Comparison of ENCODE assay signal across 30 cellular contexts in genomic region chr4:80814266-80814665, GRCh38.
"Had no signal": no experiment of that assay in that cellular context is flagged by ENCODE, and none has a peak within 500 bp of the region (broad histone marks: within the 10 kb centered on the region; RNA-seq: fewer than 3 reads in every experiment).

No MANE protein-coding gene starts in this region.

- ATAC-seq: activated CD4-positive, alpha-beta T cell treated with anti-CD3 and anti-CD28 coated beads for 36 hours; activated CD8-positive, alpha-beta memory T cell treated with anti-CD3 and anti-CD28 coated beads, Interleukin-2, amount 10 ng/mL, durations not matched to agents 7 days and 5 days; activated CD8-positive, alpha-beta T cell treated with anti-CD3 and anti-CD28 coated beads, Interleukin-2, amount 10 ng/mL, durations not matched to agents 7 days and 5 days; activated naive CD4-positive, alpha-beta T cell treated with anti-CD3 and anti-CD28 coated beads, Interleukin-2, amount 50 U/mL, for 72 hours; effector memory CD8-positive, alpha-beta T cell; gastroesophageal sphincter had no signal

- H3K4me1 ChIP-seq: colonic mucosa, esophagus muscularis mucosa, gastroesophageal sphincter had no signal

- H3K36me3 ChIP-seq: colonic mucosa, esophagus muscularis mucosa, gastroesophageal sphincter had no signal

- H3K27ac ChIP-seq: colonic mucosa, esophagus muscularis mucosa, gastroesophageal sphincter had no signal

- H3K4me3 ChIP-seq: colonic mucosa, esophagus muscularis mucosa, gastroesophageal sphincter had no signal

- DNase-seq: activated CD4-positive, alpha-beta memory T cell treated with anti-CD3 and anti-CD28 coated beads for 36 hours; activated CD4-positive, alpha-beta T cell treated with anti-CD3 and anti-CD28 coated beads for 36 hours; activated CD4-positive, alpha-beta T cell treated with anti-CD3 and anti-CD28 coated beads, Interleukin-2, amount 10 ng/mL, durations not matched to agents 24 days and 14 days; activated CD4-positive, CD25-positive, alpha-beta regulatory T cell; activated CD4-positive, CD25-positive, alpha-beta regulatory T cell treated with anti-CD3 and anti-CD28 coated beads, Interleukin-2, amount 50 U/mL, for 72 hours; activated CD8-positive, alpha-beta memory T cell treated with anti-CD3 and anti-CD28 coated beads, Interleukin-2, amount 10 ng/mL, durations not matched to agents 7 days and 5 days; activated CD8-positive, alpha-beta memory T cell treated with anti-CD3 and anti-CD28 coated beads, Interleukin-2, amount 50 U/mL, for 4 hours; activated CD8-positive, alpha-beta T cell treated with anti-CD3 and anti-CD28 coated beads, Interleukin-2, amount 10 ng/mL, durations not matched to agents 7 days and 5 days; activated gamma-delta T cell; activated naive CD4-positive, alpha-beta T cell; activated naive CD4-positive, alpha-beta T cell treated with anti-CD3 and anti-CD28 coated beads, Interleukin-2, amount 10 ng/mL, durations not matched to agents 7 days and 5 days; activated naive CD8-positive, alpha-beta T cell treated with anti-CD3 and anti-CD28 coated beads, Interleukin-2, amount 10 ng/mL, durations not matched to agents 7 days and 5 days; activated T-cell treated with anti-CD3 and anti-CD28 coated beads, Interleukin-2, amount 50 U/mL, for 1 hour; activated T-cell treated with anti-CD3 and anti-CD28 coated beads, Interleukin-2, amount 50 U/mL, for 48 hours; amniotic stem cell; anterior cingulate cortex; central memory CD4-positive, alpha-beta T cell; cerebellar nuclear complex; colonic mucosa; dermis blood vessel endothelial cell; effector CD4-positive, alpha-beta T cell; effector memory CD8-positive, alpha-beta T cell; erythroblast; foreskin melanocyte; head of caudate nucleus; hypothalamus; T-helper 2 cell had no signal

- H3K27me3 ChIP-seq: colonic mucosa, esophagus muscularis mucosa, gastroesophageal sphincter had no signal

- H3K9me3 ChIP-seq: colonic mucosa, esophagus muscularis mucosa, gastroesophageal sphincter had no signal
